27 cellular contexts compared by ENCODE assay signal in genomic region chr2:82501217-82501616, GRCh38.
"Had no signal": no experiment of that assay in that cellular context is flagged by ENCODE, and none has a peak within 500 bp of the region (broad histone marks: within the 10 kb centered on the region; RNA-seq: fewer than 3 reads in every experiment).

No MANE protein-coding gene starts in this region.

- H3K27me3 ChIP-seq: stomach, suprapubic skin, testis, thyroid gland, tibial artery, tibial nerve, transverse colon, upper lobe of left lung, upper lobe of right lung, uterus, vagina had no signal

- ATAC-seq: stimulated activated effector memory CD8-positive, alpha-beta T cell treated with anti-CD3 and anti-CD28 coated beads, Interleukin-12 subunit alpha, Interleukin-12 subunit beta, amount 100 ng/mL, for 72 hours; stimulated activated memory B cell treated with anti-CD40 and anti-IgM and Interleukin-4, amounts not matched to agents 10 μg/mL and 1 μg/mL and 100 μg/mL, for 72 hours; stimulated activated naive B cell treated with anti-CD40 and anti-IgM and Interleukin-4, amounts not matched to agents 10 μg/mL and 1 μg/mL and 100 μg/mL, for 72 hours; stimulated activated naive CD8-positive, alpha-beta T cell treated with anti-CD3 and anti-CD28 coated beads, Interleukin-15, amount 100 ng/mL, for 72 hours; stimulated activated naive CD8-positive, alpha-beta T cell treated with anti-CD3 and anti-CD28 coated beads, Interleukin-15, Interleukin-2, amounts not matched to agents 100 U/mL and 50 U/mL, for 24 hours; upper lobe of right lung had no signal

- H3K36me3 ChIP-seq: stomach, suprapubic skin, thoracic aorta, thyroid gland, tibial artery, tibial nerve, transverse colon, upper lobe of left lung, upper lobe of right lung, uterus, vagina had no signal

- H3K4me1 ChIP-seq: stomach, suprapubic skin, testis, thyroid gland, tibial artery, tibial nerve, upper lobe of left lung, upper lobe of right lung, uterus, vagina had no signal

- H3K9me3 ChIP-seq: testis, thyroid gland, uterus, vagina had no signal

- DNase-seq: stimulated activated CD4-positive, alpha-beta T cell treated with anti-CD3 and anti-CD28 coated beads, Interleukin-2, amount 100 ng/mL, for 48 hours; stimulated activated CD4-positive, alpha-beta T cell treated with anti-CD3 and anti-CD28 coated beads, Interleukin-4, amount 100 ng/mL, for 1 hour; stimulated activated CD4-positive, alpha-beta T cell treated with anti-CD3 and anti-CD28 coated beads, Interleukin-4, amount 100 ng/mL, for 24 hours; stimulated activated CD4-positive, alpha-beta T cell treated with anti-CD3 and anti-CD28 coated beads, Interleukin-4, amount 100 ng/mL, for 4 hours; stimulated activated CD8-positive, alpha-beta memory T cell treated with anti-CD3 and anti-CD28 coated beads, Interleukin-4, amount 100 ng/mL, for 48 hours; stimulated activated naive B cell treated with anti-CD40 and anti-IgM and Interleukin-4, amounts not matched to agents 10 μg/mL and 1 μg/mL and 100 μg/mL, for 72 hours; stimulated activated naive CD4-positive, alpha-beta T cell; stimulated activated naive CD4-positive, alpha-beta T cell treated with Interleukin-2 at 50 U/mL for 16 hours; stimulated activated naive CD8-positive, alpha-beta T cell treated with anti-CD3 and anti-CD28 coated beads, Interleukin-15, amount 100 ng/mL, for 72 hours; stimulated activated naive CD8-positive, alpha-beta T cell treated with anti-CD3 and anti-CD28 coated beads, Interleukin-15, Interleukin-2, amounts not matched to agents 100 U/mL and 50 U/mL, for 24 hours; stomach; substantia nigra; testis; thyroid gland; tibial artery; transverse colon; trophoblast cell; upper lobe of left lung; upper lobe of right lung; uterus had no signal

- FAIRE-seq: urothelium cell line had no signal

- H3K4me3 ChIP-seq: stomach, suprapubic skin, testis, thoracic aorta, thyroid gland, tibial artery, tibial nerve, transverse colon, upper lobe of left lung, upper lobe of right lung, uterus, vagina had no signal

- H3K27ac ChIP-seq: stomach, suprapubic skin, testis, thoracic aorta, thyroid gland, tibial artery, tibial nerve, transverse colon, upper lobe of left lung, upper lobe of right lung, uterus, vagina had no signal
